Comparison of ENCODE assay signal across 1 cellular context in the genomic region with DNA sequence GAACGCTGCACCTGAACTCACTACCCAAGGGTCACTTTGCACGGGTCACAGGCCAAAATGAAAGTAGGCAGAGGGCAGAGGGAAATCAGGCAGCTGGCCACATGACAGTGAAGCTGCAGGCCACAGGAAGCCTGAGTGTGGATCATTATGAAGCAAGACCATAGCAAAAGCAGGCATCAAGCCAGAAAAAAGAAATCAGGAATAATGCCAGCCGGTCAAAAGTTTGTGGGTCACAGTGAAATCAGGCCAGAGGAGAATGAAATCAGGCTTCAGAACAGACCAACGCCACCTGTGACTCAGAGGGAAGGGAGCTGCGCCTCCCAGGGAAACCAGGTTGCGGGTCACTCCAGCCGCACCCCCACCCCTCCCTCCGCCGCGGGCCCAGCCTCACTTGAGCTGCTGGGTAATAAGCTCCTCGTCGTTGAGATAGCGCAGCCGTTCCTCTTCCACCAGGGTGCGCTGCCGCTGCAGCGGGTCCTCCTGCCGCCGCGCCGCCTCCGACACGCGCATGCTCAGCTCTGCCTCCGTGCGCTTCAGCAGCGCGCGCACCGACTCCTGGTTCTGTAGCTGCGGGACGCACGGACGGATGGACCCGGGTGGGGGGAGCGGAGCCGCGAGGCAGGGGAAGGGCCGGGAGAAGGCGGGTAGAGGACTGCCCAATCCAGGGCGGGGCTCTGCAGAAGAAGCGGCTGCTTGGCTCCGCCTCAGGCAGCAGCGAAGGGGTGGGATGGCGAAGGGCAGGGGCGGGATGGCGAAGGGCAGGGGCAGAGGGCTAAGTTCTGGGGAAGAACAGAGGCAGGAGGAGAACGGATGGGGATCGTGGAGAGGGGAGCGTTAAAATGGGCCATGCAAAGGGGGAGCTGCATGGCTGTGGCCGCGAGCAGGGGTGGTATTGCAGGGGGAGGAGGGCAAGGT.
TF ChIP-seq lines count a peak whose summit lies in the region.

No MANE protein-coding gene starts in this region.

TF ChIP-seq in HepG2, 621 proteins besides CTCF, POLR2A, EP300 and RAD21 (continued from another document and continues in another):
- TF ChIP-seq, protein P1, sequence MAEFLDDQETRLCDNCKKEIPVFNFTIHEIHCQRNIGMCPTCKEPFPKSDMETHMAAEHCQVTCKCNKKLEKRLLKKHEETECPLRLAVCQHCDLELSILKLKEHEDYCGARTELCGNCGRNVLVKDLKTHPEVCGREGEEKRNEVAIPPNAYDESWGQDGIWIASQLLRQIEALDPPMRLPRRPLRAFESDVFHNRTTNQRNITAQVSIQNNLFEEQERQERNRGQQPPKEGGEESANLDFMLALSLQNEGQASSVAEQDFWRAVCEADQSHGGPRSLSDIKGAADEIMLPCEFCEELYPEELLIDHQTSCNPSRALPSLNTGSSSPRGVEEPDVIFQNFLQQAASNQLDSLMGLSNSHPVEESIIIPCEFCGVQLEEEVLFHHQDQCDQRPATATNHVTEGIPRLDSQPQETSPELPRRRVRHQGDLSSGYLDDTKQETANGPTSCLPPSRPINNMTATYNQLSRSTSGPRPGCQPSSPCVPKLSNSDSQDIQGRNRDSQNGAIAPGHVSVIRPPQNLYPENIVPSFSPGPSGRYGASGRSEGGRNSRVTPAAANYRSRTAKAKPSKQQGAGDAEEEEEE (CRISPR knock-in tag; IDR thresholded peaks at IDR 0.05; ENCODE audit: borderline replicate concordance) = 0 out of 2 replicates have a peak, but pooled peaks have one; percentile 34
- TF ChIP-seq ZSCAN21 (CRISPR knock-in tag; IDR thresholded peaks at IDR 0.05; ENCODE audit: borderline replicate concordance) (no peak; the same call in 1 of the 2 replicates), ZNF333 (CRISPR knock-in tag; IDR thresholded peaks at IDR 0.05; ENCODE audit: borderline replicate concordance) (0 out of 2 replicates have a peak, but pooled peaks have one; percentile 50), MYC (CRISPR knock-in tag; IDR thresholded peaks at IDR 0.05; ENCODE audit: borderline replicate concordance) (peak; percentile 46; the same call in 1 of the 2 replicates), HOXA9 (CRISPR knock-in tag; IDR thresholded peaks at IDR 0.05; ENCODE audit: borderline replicate concordance) (no peak), CEBPB (IDR thresholded peaks at IDR 0.05; ENCODE audit: borderline replicate concordance, low read depth, low read length) (peak; percentile 65), MXI1 (IDR thresholded peaks at IDR 0.05; ENCODE audit: borderline replicate concordance, low read depth, low read length) (no peak), ZC3H13 (CRISPR knock-in tag; IDR thresholded peaks at IDR 0.05) (no peak), ATF7 (IDR thresholded peaks at IDR 0.05) (no peak), ATF7 (CRISPR knock-in tag; IDR thresholded peaks at IDR 0.05) (0 out of 2 replicates have a peak, but pooled peaks have one; percentile 5), ZNF556 (CRISPR knock-in tag; IDR thresholded peaks at IDR 0.05; ENCODE audit: borderline replicate concordance) (peak; percentile 81; the same call in 1 of the 2 replicates), BCL6 (CRISPR knock-in tag; IDR thresholded peaks at IDR 0.05) (peak; percentile 62), KDM4B (CRISPR knock-in tag; IDR thresholded peaks at IDR 0.05) (peak; percentile 69; the same call in 1 of the 2 replicates), ZNF546 (CRISPR knock-in tag; conservative IDR thresholded peaks at IDR 0.05) (no peak), ZFX (CRISPR knock-in tag; IDR thresholded peaks at IDR 0.05; ENCODE audit: low read depth) (peak; percentile 77), ZNF232 (CRISPR knock-in tag; IDR thresholded peaks at IDR 0.05; ENCODE audit: borderline replicate concordance) (no peak), PHB2 (IDR thresholded peaks at IDR 0.05; ENCODE audit: partially characterized antibody) (no peak), ZMYM4 (CRISPR knock-in tag; IDR thresholded peaks at IDR 0.05) (0 out of 2 replicates have a peak, but pooled peaks have one; percentile 43), ARNT2 (CRISPR knock-in tag; IDR thresholded peaks at IDR 0.05; ENCODE audit: low read depth) (peak; percentile 86), ZNF839 (CRISPR knock-in tag; IDR thresholded peaks at IDR 0.05; ENCODE audit: borderline replicate concordance) (no peak; the same call in 1 of the 2 replicates), ZNF331 (CRISPR knock-in tag; IDR thresholded peaks at IDR 0.05) (peak; percentile 70), FOXA3 (CRISPR knock-in tag; IDR thresholded peaks at IDR 0.05) (peak; percentile 30; the same call in 1 of the 2 replicates), ZNF382 (CRISPR knock-in tag; IDR thresholded peaks at IDR 0.05; ENCODE audit: borderline replicate concordance) (no peak), WIZ (CRISPR knock-in tag; IDR thresholded peaks at IDR 0.05) (0 out of 2 replicates have a peak, but pooled peaks have one; percentile 32), SAFB2 (CRISPR knock-in tag; IDR thresholded peaks at IDR 0.05; ENCODE audit: borderline replicate concordance, low read depth) (no peak), KMT2B (CRISPR knock-in tag; IDR thresholded peaks at IDR 0.05) (peak; percentile 64; the same call in 1 of the 2 replicates), FOXC1 (CRISPR knock-in tag; IDR thresholded peaks at IDR 0.05; ENCODE audit: borderline replicate concordance) (peak; percentile 66; the same call in 1 of the 2 replicates), ELF4 (CRISPR knock-in tag; IDR thresholded peaks at IDR 0.05; ENCODE audit: borderline replicate concordance) (no peak), STAT5B (CRISPR knock-in tag; IDR thresholded peaks at IDR 0.05) (peak; percentile 35; the same call in 1 of the 2 replicates), FLYWCH1 (CRISPR knock-in tag; IDR thresholded peaks at IDR 0.05) (no peak), SOX6 (IDR thresholded peaks at IDR 0.05) (no peak), SOX6 (CRISPR knock-in tag; IDR thresholded peaks at IDR 0.05) (peak; percentile 70; the same call in 1 of the 2 replicates)
- TF ChIP-seq, protein P2, sequence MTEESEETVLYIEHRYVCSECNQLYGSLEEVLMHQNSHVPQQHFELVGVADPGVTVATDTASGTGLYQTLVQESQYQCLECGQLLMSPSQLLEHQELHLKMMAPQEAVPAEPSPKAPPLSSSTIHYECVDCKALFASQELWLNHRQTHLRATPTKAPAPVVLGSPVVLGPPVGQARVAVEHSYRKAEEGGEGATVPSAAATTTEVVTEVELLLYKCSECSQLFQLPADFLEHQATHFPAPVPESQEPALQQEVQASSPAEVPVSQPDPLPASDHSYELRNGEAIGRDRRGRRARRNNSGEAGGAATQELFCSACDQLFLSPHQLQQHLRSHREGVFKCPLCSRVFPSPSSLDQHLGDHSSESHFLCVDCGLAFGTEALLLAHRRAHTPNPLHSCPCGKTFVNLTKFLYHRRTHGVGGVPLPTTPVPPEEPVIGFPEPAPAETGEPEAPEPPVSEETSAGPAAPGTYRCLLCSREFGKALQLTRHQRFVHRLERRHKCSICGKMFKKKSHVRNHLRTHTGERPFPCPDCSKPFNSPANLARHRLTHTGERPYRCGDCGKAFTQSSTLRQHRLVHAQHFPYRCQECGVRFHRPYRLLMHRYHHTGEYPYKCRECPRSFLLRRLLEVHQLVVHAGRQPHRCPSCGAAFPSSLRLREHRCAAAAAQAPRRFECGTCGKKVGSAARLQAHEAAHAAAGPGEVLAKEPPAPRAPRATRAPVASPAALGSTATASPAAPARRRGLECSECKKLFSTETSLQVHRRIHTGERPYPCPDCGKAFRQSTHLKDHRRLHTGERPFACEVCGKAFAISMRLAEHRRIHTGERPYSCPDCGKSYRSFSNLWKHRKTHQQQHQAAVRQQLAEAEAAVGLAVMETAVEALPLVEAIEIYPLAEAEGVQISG (CRISPR knock-in tag; IDR thresholded peaks at IDR 0.05) = peak; percentile 31; the same call in 1 of the 2 replicates
- TF ChIP-seq, protein P3, sequence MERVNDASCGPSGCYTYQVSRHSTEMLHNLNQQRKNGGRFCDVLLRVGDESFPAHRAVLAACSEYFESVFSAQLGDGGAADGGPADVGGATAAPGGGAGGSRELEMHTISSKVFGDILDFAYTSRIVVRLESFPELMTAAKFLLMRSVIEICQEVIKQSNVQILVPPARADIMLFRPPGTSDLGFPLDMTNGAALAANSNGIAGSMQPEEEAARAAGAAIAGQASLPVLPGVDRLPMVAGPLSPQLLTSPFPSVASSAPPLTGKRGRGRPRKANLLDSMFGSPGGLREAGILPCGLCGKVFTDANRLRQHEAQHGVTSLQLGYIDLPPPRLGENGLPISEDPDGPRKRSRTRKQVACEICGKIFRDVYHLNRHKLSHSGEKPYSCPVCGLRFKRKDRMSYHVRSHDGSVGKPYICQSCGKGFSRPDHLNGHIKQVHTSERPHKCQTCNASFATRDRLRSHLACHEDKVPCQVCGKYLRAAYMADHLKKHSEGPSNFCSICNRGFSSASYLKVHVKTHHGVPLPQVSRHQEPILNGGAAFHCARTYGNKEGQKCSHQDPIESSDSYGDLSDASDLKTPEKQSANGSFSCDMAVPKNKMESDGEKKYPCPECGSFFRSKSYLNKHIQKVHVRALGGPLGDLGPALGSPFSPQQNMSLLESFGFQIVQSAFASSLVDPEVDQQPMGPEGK (CRISPR knock-in tag; IDR thresholded peaks at IDR 0.05) = peak; percentile 79
- TF ChIP-seq, protein P4, sequence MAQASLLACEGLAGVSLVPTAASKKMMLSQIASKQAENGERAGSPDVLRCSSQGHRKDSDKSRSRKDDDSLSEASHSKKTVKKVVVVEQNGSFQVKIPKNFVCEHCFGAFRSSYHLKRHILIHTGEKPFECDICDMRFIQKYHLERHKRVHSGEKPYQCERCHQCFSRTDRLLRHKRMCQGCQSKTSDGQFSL (CRISPR knock-in tag; IDR thresholded peaks at IDR 0.05) = peak; percentile 60; the same call in 1 of the 2 replicates
- TF ChIP-seq, protein P5, sequence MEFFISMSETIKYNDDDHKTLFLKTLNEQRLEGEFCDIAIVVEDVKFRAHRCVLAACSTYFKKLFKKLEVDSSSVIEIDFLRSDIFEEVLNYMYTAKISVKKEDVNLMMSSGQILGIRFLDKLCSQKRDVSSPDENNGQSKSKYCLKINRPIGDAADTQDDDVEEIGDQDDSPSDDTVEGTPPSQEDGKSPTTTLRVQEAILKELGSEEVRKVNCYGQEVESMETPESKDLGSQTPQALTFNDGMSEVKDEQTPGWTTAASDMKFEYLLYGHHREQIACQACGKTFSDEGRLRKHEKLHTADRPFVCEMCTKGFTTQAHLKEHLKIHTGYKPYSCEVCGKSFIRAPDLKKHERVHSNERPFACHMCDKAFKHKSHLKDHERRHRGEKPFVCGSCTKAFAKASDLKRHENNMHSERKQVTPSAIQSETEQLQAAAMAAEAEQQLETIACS (CRISPR knock-in tag; IDR thresholded peaks at IDR 0.05) = peak; percentile 53; the same call in 1 of the 2 replicates
- TF ChIP-seq, protein P6, sequence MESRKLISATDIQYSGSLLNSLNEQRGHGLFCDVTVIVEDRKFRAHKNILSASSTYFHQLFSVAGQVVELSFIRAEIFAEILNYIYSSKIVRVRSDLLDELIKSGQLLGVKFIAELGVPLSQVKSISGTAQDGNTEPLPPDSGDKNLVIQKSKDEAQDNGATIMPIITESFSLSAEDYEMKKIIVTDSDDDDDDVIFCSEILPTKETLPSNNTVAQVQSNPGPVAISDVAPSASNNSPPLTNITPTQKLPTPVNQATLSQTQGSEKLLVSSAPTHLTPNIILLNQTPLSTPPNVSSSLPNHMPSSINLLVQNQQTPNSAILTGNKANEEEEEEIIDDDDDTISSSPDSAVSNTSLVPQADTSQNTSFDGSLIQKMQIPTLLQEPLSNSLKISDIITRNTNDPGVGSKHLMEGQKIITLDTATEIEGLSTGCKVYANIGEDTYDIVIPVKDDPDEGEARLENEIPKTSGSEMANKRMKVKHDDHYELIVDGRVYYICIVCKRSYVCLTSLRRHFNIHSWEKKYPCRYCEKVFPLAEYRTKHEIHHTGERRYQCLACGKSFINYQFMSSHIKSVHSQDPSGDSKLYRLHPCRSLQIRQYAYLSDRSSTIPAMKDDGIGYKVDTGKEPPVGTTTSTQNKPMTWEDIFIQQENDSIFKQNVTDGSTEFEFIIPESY (CRISPR knock-in tag; IDR thresholded peaks at IDR 0.05) = peak; percentile 53
- TF ChIP-seq, protein P7, sequence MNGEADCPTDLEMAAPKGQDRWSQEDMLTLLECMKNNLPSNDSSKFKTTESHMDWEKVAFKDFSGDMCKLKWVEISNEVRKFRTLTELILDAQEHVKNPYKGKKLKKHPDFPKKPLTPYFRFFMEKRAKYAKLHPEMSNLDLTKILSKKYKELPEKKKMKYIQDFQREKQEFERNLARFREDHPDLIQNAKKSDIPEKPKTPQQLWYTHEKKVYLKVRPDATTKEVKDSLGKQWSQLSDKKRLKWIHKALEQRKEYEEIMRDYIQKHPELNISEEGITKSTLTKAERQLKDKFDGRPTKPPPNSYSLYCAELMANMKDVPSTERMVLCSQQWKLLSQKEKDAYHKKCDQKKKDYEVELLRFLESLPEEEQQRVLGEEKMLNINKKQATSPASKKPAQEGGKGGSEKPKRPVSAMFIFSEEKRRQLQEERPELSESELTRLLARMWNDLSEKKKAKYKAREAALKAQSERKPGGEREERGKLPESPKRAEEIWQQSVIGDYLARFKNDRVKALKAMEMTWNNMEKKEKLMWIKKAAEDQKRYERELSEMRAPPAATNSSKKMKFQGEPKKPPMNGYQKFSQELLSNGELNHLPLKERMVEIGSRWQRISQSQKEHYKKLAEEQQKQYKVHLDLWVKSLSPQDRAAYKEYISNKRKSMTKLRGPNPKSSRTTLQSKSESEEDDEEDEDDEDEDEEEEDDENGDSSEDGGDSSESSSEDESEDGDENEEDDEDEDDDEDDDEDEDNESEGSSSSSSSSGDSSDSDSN (CRISPR knock-in tag; IDR thresholded peaks at IDR 0.05) = peak; percentile 80
- TF ChIP-seq, protein P8, sequence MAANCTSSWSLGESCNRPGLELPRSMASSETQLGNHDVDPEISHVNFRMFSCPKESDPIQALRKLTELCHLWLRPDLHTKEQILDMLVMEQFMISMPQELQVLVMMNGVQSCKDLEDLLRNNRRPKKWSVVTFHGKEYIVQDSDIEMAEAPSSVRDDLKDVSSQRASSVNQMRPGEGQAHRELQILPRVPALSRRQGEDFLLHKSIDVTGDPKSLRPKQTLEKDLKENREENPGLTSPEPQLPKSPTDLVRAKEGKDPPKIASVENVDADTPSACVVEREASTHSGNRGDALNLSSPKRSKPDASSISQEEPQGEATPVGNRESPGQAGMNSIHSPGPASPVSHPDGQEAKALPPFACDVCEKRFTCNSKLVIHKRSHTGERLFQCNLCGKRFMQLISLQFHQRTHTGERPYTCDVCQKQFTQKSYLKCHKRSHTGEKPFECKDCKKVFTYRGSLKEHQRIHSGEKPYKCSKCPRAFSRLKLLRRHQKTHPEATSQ (CRISPR knock-in tag; IDR thresholded peaks at IDR 0.05; ENCODE audit: borderline replicate concordance) = no peak; the same call in 1 of the 2 replicates
- TF ChIP-seq, protein P9, sequence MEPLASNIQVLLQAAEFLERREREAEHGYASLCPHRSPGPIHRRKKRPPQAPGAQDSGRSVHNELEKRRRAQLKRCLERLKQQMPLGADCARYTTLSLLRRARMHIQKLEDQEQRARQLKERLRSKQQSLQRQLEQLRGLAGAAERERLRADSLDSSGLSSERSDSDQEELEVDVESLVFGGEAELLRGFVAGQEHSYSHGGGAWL (CRISPR knock-in tag; IDR thresholded peaks at IDR 0.05) = peak; percentile 82
- TF ChIP-seq, protein P10, sequence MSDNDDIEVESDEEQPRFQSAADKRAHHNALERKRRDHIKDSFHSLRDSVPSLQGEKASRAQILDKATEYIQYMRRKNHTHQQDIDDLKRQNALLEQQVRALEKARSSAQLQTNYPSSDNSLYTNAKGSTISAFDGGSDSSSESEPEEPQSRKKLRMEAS (IDR thresholded peaks at IDR 0.05) = peak; percentile 87; the same call in 1 of the 2 replicates
